18 cellular contexts compared by ENCODE assay signal in the genomic region with DNA sequence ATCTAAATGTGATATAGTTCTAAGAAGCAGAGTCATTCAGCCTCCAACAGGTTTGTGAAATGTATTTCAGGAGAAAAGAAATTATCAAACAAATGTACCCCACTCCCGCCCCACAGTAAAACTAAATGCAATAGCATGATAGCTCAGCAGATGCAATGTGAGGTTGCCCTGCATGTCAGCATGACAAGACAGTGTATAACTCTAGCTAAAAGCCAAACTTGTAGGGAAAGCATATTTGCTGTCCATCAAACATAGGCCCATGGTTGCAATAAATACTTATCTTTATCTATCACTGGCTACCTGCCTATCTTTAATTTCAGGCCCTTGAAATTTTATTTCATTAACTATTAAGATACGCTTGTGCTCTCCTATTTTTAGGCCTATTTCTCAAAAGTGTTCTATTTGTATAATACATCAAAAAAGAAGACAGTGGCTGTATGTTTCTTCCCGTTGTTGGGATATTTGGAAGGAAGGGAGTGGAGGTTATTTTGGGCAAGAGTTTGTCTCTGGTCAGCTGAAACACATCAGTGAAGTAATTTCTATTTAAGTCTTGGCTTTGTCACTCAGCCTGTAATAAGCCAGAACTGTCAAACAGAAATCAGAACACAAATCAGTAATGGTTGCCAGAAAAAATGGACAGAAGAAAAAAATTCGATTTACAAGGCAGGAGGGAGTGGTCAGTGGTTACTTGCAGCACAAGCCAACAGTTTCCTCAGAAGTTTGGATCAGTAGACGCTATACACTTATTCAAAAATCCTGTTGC.
DNase-seq lines count a peak whose midpoint lies in the region; ATAC-seq and TF ChIP-seq lines count a peak whose summit lies in the region.
"Had no signal": no experiment of that assay in that cellular context is flagged by ENCODE, and none has a peak within 500 bp of the region (broad histone marks: within the 10 kb centered on the region; RNA-seq: fewer than 3 reads in every experiment).

No MANE protein-coding gene starts in this region.

- no peak overlapping the region for H2AFZ ChIP-seq in SK-N-SH (ENCODE audit: low read depth)
- H2AFZ ChIP-seq: PC-9 had no signal

- 47% methylated on average over 5 of the region's 5 CpGs for WGBS in SK-N-SH (ENCODE audit: low lambda C conversion rate)
- WGBS in psoas muscle, 3 donors, result 31 to 34% (median 33%) methylated on average over 5 of the region's 5 CpGs

- TF ChIP-seq RAD21 in SK-N-SH (IDR thresholded peaks at IDR 0.05; ENCODE audit: low read length), result no peak

- no peak overlapping the region for H3K27ac Mint-ChIP-seq in naive thymus-derived CD8-positive, alpha-beta T cell
- H3K27ac Mint-ChIP-seq: CD8-positive, alpha-beta T cell had no signal

- H3K36me3 ChIP-seq in SK-N-SH (replicated peaks in 1 of 2; ENCODE audit: control insufficient read depth in 1 of 2, insufficient read depth in 2 of 2, low read length in 1 of 2) (no peaks in the 10 kb centered on the region), left lung (no peaks in the 10 kb centered on the region), psoas muscle (ENCODE audit: insufficient read depth in 1 of 2, low read depth in 1 of 2) (no peaks in the 10 kb centered on the region), upper lobe of right lung (no peaks in the 10 kb centered on the region)

- no peak for DNase-seq in SK-N-SH
- no peak for DNase-seq in left lung
- no peak for DNase-seq in psoas muscle
- DNase-seq in upper lobe of right lung, result no peak
- no peak for DNase-seq in hepatic stellate cell (ENCODE audit: low spot score)
- no peak for DNase-seq in naive thymus-derived CD8-positive, alpha-beta T cell
- DNase-seq: CD8-positive, alpha-beta T cell; DND-41; GDM1; GOT3; NCI-H1048; NCI-H1694; NCI-H69; PC-9 had no signal

- intact Hi-C loops in left lung (cut with DNase I) (no loop called here), psoas muscle (cut with DNase I) (no loop called here), upper lobe of right lung (cut with DNase I) (no loop called here)

- H3F3A ChIP-seq in SK-N-SH (replicated peaks; ENCODE audit: insufficient read depth), result no peaks in the 10 kb centered on the region

- no peak overlapping the region for H3K9ac ChIP-seq in SK-N-SH

- peaks cover 0 to 14% (median 10%) of the 10 kb centered on the region in 9 donors for H3K9me3 Mint-ChIP-seq in naive thymus-derived CD8-positive, alpha-beta T cell

- H3K9me2 ChIP-seq in SK-N-SH, result no peaks in the 10 kb centered on the region

- H3K36me3 Mint-ChIP-seq in naive thymus-derived CD8-positive, alpha-beta T cell, result peaks cover 0 to 4% (median 0%) of the 10 kb centered on the region in 3 donors
- H3K36me3 Mint-ChIP-seq: CD8-positive, alpha-beta T cell had no signal

- POLR2A ChIA-PET in SK-N-SH (lab: Yijun Ruan, JAX), result no interaction called here
- POLR2A ChIA-PET in naive thymus-derived CD8-positive, alpha-beta T cell (lab: Charles Lee), result no interaction called here

- H3K27me3 ChIP-seq in SK-N-SH (ENCODE audit: insufficient read depth), result no peaks in the 10 kb centered on the region
- H3K27me3 ChIP-seq in left lung, result no peaks in the 10 kb centered on the region
- H3K27me3 ChIP-seq in psoas muscle (ENCODE audit: insufficient read depth in 3 of 3, low read length in 2 of 3), result no peaks in the 10 kb centered on the region
- no peaks in the 10 kb centered on the region for H3K27me3 ChIP-seq in upper lobe of right lung

- CTCF ChIA-PET in SK-N-SH (lab: Yijun Ruan, JAX), result interaction anchor here (1.3 kb wide), 1 partner anchor 13 kb away, joined by 5 read pairs; no protein-coding TSS in a partner anchor

- no peaks in the 10 kb centered on the region; the same call in 1 of the 2 replicates for H3K9me3 ChIP-seq in SK-N-SH
- peaks cover 0 to 13% of the 10 kb centered on the region in 2 donors for H3K9me3 ChIP-seq in left lung
- peaks cover 7% of the 10 kb centered on the region for H3K9me3 ChIP-seq in psoas muscle
- peaks cover 3% of the 10 kb centered on the region for H3K9me3 ChIP-seq in upper lobe of right lung

- no peak overlapping the region for H3K4me3 ChIP-seq in SK-N-SH (ENCODE audit: low read depth in 2 of 2, low read length in 1 of 2)
- H3K4me3 ChIP-seq in left lung, result no peak overlapping the region
- no peak overlapping the region for H3K4me3 ChIP-seq in psoas muscle
- H3K4me3 ChIP-seq in upper lobe of right lung, result no peak overlapping the region
- H3K4me3 ChIP-seq: K562, PC-9 had no signal

- TF ChIP-seq CTCF in SK-N-SH (IDR thresholded peaks at IDR 0.05), result no peak
- no peak for TF ChIP-seq CTCF in left lung (IDR thresholded peaks at IDR 0.05)
- no peak for TF ChIP-seq CTCF in psoas muscle (IDR thresholded peaks at IDR 0.05)
- no peak for TF ChIP-seq CTCF in upper lobe of right lung (IDR thresholded peaks at IDR 0.05)

- H4K20me1 ChIP-seq in SK-N-SH (ENCODE audit: insufficient read depth), result no peaks in the 10 kb centered on the region

- H3K27ac ChIP-seq in SK-N-SH (ENCODE audit: low read depth in 2 of 2, low read length in 1 of 2) (no peak overlapping the region), left lung (peak overlapping the region; percentile 22 to 38), psoas muscle (peak overlapping the region; percentile 66), upper lobe of right lung (no peak overlapping the region)
- H3K27ac ChIP-seq: 22Rv1, PC-9 had no signal

- no peak for ATAC-seq in SK-N-SH treated with all-trans-retinoic acid at 6 μM for 48 hours
- no peak for ATAC-seq in left lung
- peak; percentile 73 to 93 (median 84) for ATAC-seq in psoas muscle
- peak; percentile 29 for ATAC-seq in upper lobe of right lung
- ATAC-seq in GM21576 (IDR thresholded peaks at IDR 0.05; ENCODE audit: unreplicated experiment), result no peak
- ATAC-seq in naive thymus-derived CD8-positive, alpha-beta T cell, result no peak
- ATAC-seq: CD8-positive, alpha-beta T cell; K562 had no signal

- no peak for TF ChIP-seq EP300 in SK-N-SH (IDR thresholded peaks at IDR 0.05; ENCODE audit: borderline replicate concordance in 1 of 2, low read depth in 1 of 2, low read length in 1 of 2)

- H3K27me3 Mint-ChIP-seq in naive thymus-derived CD8-positive, alpha-beta T cell, result peaks cover 0 to 2% (median 0%) of the 10 kb centered on the region in 5 donors

- no peaks in the 10 kb centered on the region for H3K79me2 ChIP-seq in SK-N-SH (ENCODE audit: insufficient read depth)

- H3K4me2 ChIP-seq in SK-N-SH, result no peak overlapping the region
- H3K4me2 ChIP-seq: PC-9 had no signal

- H3K4me3 Mint-ChIP-seq in naive thymus-derived CD8-positive, alpha-beta T cell, result no peak overlapping the region
- H3K4me3 Mint-ChIP-seq: CD8-positive, alpha-beta T cell had no signal

- no peaks in the 10 kb centered on the region for H3K4me1 Mint-ChIP-seq in naive thymus-derived CD8-positive, alpha-beta T cell

- peaks cover 0 to 3% of the 10 kb centered on the region in 2 experiments; a peak in 2 of 4 replicates for H3K4me1 ChIP-seq in SK-N-SH (ENCODE audit: control insufficient read depth in 1 of 2, insufficient read depth in 2 of 2, low read depth in 1 of 2, low read length in 1 of 2)
- H3K4me1 ChIP-seq in left lung, result no peaks in the 10 kb centered on the region
- peaks cover 16% of the 10 kb centered on the region for H3K4me1 ChIP-seq in psoas muscle
- peaks cover 6% of the 10 kb centered on the region for H3K4me1 ChIP-seq in upper lobe of right lung

TF ChIP-seq in SK-N-SH treated with all-trans-retinoic acid at 6 μM for 48 hours, 23 proteins besides CTCF, POLR2A, EP300 and RAD21 (continues in another document):
- TF ChIP-seq ZNF70 (CRISPR knock-in tag; IDR thresholded peaks at IDR 0.05) (0 out of 2 replicates have a peak, but pooled peaks have one; percentile 13), ZC3H10 (CRISPR knock-in tag; IDR thresholded peaks at IDR 0.05) (no peak), POU6F1 (CRISPR knock-in tag; IDR thresholded peaks at IDR 0.05; ENCODE audit: borderline replicate concordance, low read depth) (no peak), ZFP3 (CRISPR knock-in tag; IDR thresholded peaks at IDR 0.05) (no peak)

TF ChIP-seq in SK-N-SH, 30 proteins besides CTCF, POLR2A, EP300 and RAD21 (continues in another document):
- TF ChIP-seq GATA2 (CRISPR knock-in tag; IDR thresholded peaks at IDR 0.05) (no peak), NFIC (IDR thresholded peaks at IDR 0.05; ENCODE audit: borderline replicate concordance) (no peak), RCOR1 (IDR thresholded peaks at IDR 0.05; ENCODE audit: low read length) (no peak), FOXJ3 (CRISPR knock-in tag; IDR thresholded peaks at IDR 0.05) (no peak), USF2 (IDR thresholded peaks at IDR 0.05; ENCODE audit: borderline replicate concordance, low read depth, low read length) (no peak), CHD2 (IDR thresholded peaks at IDR 0.05; ENCODE audit: low read length, partially characterized antibody) (no peak), SIN3A (IDR thresholded peaks at IDR 0.05; ENCODE audit: borderline replicate concordance, low read depth, low read length) (no peak), JUND (IDR thresholded peaks at IDR 0.05) (no peak), NRF1 (IDR thresholded peaks at IDR 0.05; ENCODE audit: low read depth, low read length) (no peak), ZBTB33 (IDR thresholded peaks at IDR 0.05; ENCODE audit: borderline replicate concordance, low read depth) (no peak)

Comparison
In these comparisons a context has a peak if more than half of its experiments do, and no peak if none do; other contexts are left out.
1. ATAC-seq: peak in psoas muscle (4 of 4) and upper lobe of right lung (single experiment); none in SK-N-SH treated with all-trans-retinoic acid at 6 μM for 48 hours (single experiment), left lung (single experiment), GM21576 (single experiment) and naive thymus-derived CD8-positive, alpha-beta T cell (0 of 2).
2. H3K27ac ChIP-seq: peak in left lung (2 of 2) and psoas muscle (single experiment); none in SK-N-SH (0 of 2) and upper lobe of right lung (single experiment).